Comparison of ENCODE assay signal across 28 cellular contexts in the genomic region with DNA sequence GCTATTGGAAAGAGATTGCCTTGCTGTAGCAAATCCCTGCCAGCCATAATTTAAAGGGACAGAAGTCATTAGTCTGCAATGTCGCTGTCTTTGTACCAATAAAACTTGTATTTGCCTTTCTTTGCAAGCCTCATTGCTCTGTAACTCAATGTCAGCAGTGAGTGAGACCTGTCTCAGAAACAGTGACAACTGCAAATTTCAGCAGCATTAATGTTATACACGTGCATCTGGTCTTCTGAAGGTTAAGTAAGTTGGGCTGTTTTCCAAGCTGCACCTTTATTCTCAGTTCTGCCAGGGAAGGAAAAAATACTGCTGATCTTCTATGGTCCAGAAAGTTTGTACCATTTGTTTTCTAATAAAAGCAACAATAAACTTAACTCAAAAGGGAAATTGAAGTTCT.
"Had no signal": no experiment of that assay in that cellular context is flagged by ENCODE, and none has a peak within 500 bp of the region (broad histone marks: within the 10 kb centered on the region; RNA-seq: fewer than 3 reads in every experiment).

No MANE protein-coding gene starts in this region.

- H3K4me3 Mint-ChIP-seq: stimulated activated effector memory CD8-positive, alpha-beta T cell treated with anti-CD3 and anti-CD28 coated beads, Interleukin-12 subunit alpha, Interleukin-12 subunit beta, amount 100 ng/mL, for 72 hours; stimulated activated memory B cell treated with anti-CD40 and anti-IgM and Interleukin-4, amounts not matched to agents 10 μg/mL and 1 μg/mL and 100 μg/mL, for 72 hours; stimulated activated naive B cell treated with anti-CD40 and anti-IgM and Interleukin-4, amounts not matched to agents 10 μg/mL and 1 μg/mL and 100 μg/mL, for 72 hours; stimulated activated naive CD8-positive, alpha-beta T cell treated with anti-CD3 and anti-CD28 coated beads, Interleukin-15, amount 100 ng/mL, for 72 hours; stimulated activated naive CD8-positive, alpha-beta T cell treated with anti-CD3 and anti-CD28 coated beads, Interleukin-15, Interleukin-2, amounts not matched to agents 100 ng/mL and 50 ng/mL, for 24 hours; type B pancreatic cell had no signal

- H3K36me3 ChIP-seq: stomach, suprapubic skin, thoracic aorta, thyroid gland, tibial artery, tibial nerve, transverse colon, upper lobe of left lung, upper lobe of right lung, uterus, vagina had no signal

- ATAC-seq: stimulated activated effector memory CD8-positive, alpha-beta T cell treated with anti-CD3 and anti-CD28 coated beads, Interleukin-12 subunit alpha, Interleukin-12 subunit beta, amount 100 ng/mL, for 72 hours; stimulated activated memory B cell treated with anti-CD40 and anti-IgM and Interleukin-4, amounts not matched to agents 10 μg/mL and 1 μg/mL and 100 μg/mL, for 72 hours; stimulated activated naive B cell treated with anti-CD40 and anti-IgM and Interleukin-4, amounts not matched to agents 10 μg/mL and 1 μg/mL and 100 μg/mL, for 72 hours; stimulated activated naive CD8-positive, alpha-beta T cell treated with anti-CD3 and anti-CD28 coated beads, Interleukin-15, amount 100 ng/mL, for 72 hours; stimulated activated naive CD8-positive, alpha-beta T cell treated with anti-CD3 and anti-CD28 coated beads, Interleukin-15, Interleukin-2, amounts not matched to agents 100 U/mL and 50 U/mL, for 24 hours; upper lobe of right lung had no signal

- H3K36me3 Mint-ChIP-seq: stimulated activated effector memory CD8-positive, alpha-beta T cell treated with anti-CD3 and anti-CD28 coated beads, Interleukin-12 subunit alpha, Interleukin-12 subunit beta, amount 100 ng/mL, for 72 hours; stimulated activated memory B cell treated with anti-CD40 and anti-IgM and Interleukin-4, amounts not matched to agents 10 μg/mL and 1 μg/mL and 100 μg/mL, for 72 hours; stimulated activated naive B cell treated with anti-CD40 and anti-IgM and Interleukin-4, amounts not matched to agents 10 μg/mL and 1 μg/mL and 100 μg/mL, for 72 hours; type B pancreatic cell had no signal

- H3K9me3 ChIP-seq: suprapubic skin, testis, thoracic aorta, thyroid gland, upper lobe of left lung, upper lobe of right lung, uterus, vagina had no signal

- H3K27me3 ChIP-seq: stomach, suprapubic skin, testis, thyroid gland, tibial artery, tibial nerve, transverse colon, upper lobe of left lung, upper lobe of right lung, uterus, vagina had no signal

- H3K4me1 ChIP-seq: stomach, suprapubic skin, thyroid gland, tibial artery, tibial nerve, transverse colon, upper lobe of left lung, upper lobe of right lung, uterus, vagina had no signal

- H3K27ac Mint-ChIP-seq: stimulated activated effector memory CD8-positive, alpha-beta T cell treated with anti-CD3 and anti-CD28 coated beads, Interleukin-12 subunit alpha, Interleukin-12 subunit beta, amount 100 ng/mL, for 72 hours; stimulated activated memory B cell treated with anti-CD40 and anti-IgM and Interleukin-4, amounts not matched to agents 10 μg/mL and 1 μg/mL and 100 μg/mL, for 72 hours; stimulated activated naive B cell treated with anti-CD40 and anti-IgM and Interleukin-4, amounts not matched to agents 10 μg/mL and 1 μg/mL and 100 μg/mL, for 72 hours; stimulated activated naive CD8-positive, alpha-beta T cell treated with anti-CD3 and anti-CD28 coated beads, Interleukin-15, amount 100 ng/mL, for 72 hours; stimulated activated naive CD8-positive, alpha-beta T cell treated with anti-CD3 and anti-CD28 coated beads, Interleukin-15, Interleukin-2, amounts not matched to agents 100 ng/mL and 50 ng/mL, for 24 hours; type B pancreatic cell had no signal

- H3K27me3 Mint-ChIP-seq: stimulated activated memory B cell treated with anti-CD40 and anti-IgM and Interleukin-4, amounts not matched to agents 10 μg/mL and 1 μg/mL and 100 μg/mL, for 72 hours; stimulated activated naive B cell treated with anti-CD40 and anti-IgM and Interleukin-4, amounts not matched to agents 10 μg/mL and 1 μg/mL and 100 μg/mL, for 72 hours; stimulated activated naive CD8-positive, alpha-beta T cell treated with anti-CD3 and anti-CD28 coated beads, Interleukin-15, amount 100 ng/mL, for 72 hours; stimulated activated naive CD8-positive, alpha-beta T cell treated with anti-CD3 and anti-CD28 coated beads, Interleukin-15, Interleukin-2, amounts not matched to agents 100 ng/mL and 50 ng/mL, for 24 hours; type B pancreatic cell had no signal

- H3K4me1 Mint-ChIP-seq: stimulated activated effector memory CD8-positive, alpha-beta T cell treated with anti-CD3 and anti-CD28 coated beads, Interleukin-12 subunit alpha, Interleukin-12 subunit beta, amount 100 ng/mL, for 72 hours; stimulated activated memory B cell treated with anti-CD40 and anti-IgM and Interleukin-4, amounts not matched to agents 10 μg/mL and 1 μg/mL and 100 μg/mL, for 72 hours; stimulated activated naive B cell treated with anti-CD40 and anti-IgM and Interleukin-4, amounts not matched to agents 10 μg/mL and 1 μg/mL and 100 μg/mL, for 72 hours; stimulated activated naive CD8-positive, alpha-beta T cell treated with anti-CD3 and anti-CD28 coated beads, Interleukin-15, amount 100 ng/mL, for 72 hours had no signal

- DNase-seq: stimulated activated CD4-positive, alpha-beta T cell treated with anti-CD3 and anti-CD28 coated beads, Interleukin-2, amount 100 ng/mL, for 48 hours; stimulated activated CD4-positive, alpha-beta T cell treated with anti-CD3 and anti-CD28 coated beads, Interleukin-4, amount 100 ng/mL, for 1 hour; stimulated activated CD4-positive, alpha-beta T cell treated with anti-CD3 and anti-CD28 coated beads, Interleukin-4, amount 100 ng/mL, for 24 hours; stimulated activated CD4-positive, alpha-beta T cell treated with anti-CD3 and anti-CD28 coated beads, Interleukin-4, amount 100 ng/mL, for 4 hours; stimulated activated CD8-positive, alpha-beta memory T cell treated with anti-CD3 and anti-CD28 coated beads, Interleukin-4, amount 100 ng/mL, for 48 hours; stimulated activated naive B cell treated with anti-CD40 and anti-IgM and Interleukin-4, amounts not matched to agents 10 μg/mL and 1 μg/mL and 100 μg/mL, for 72 hours; stimulated activated naive CD4-positive, alpha-beta T cell; stimulated activated naive CD4-positive, alpha-beta T cell treated with Interleukin-2 at 50 U/mL for 16 hours; stimulated activated naive CD8-positive, alpha-beta T cell treated with anti-CD3 and anti-CD28 coated beads, Interleukin-15, amount 100 ng/mL, for 72 hours; stimulated activated naive CD8-positive, alpha-beta T cell treated with anti-CD3 and anti-CD28 coated beads, Interleukin-15, Interleukin-2, amounts not matched to agents 100 U/mL and 50 U/mL, for 24 hours; stomach; substantia nigra; testis; thyroid gland; tibial artery; transverse colon; trophoblast cell; upper lobe of left lung; upper lobe of right lung; uterus had no signal

- H3K27ac ChIP-seq: stomach, suprapubic skin, testis, thoracic aorta, thyroid gland, tibial artery, tibial nerve, transverse colon, upper lobe of left lung, upper lobe of right lung, uterus, vagina had no signal

- H3K4me3 ChIP-seq: stomach, suprapubic skin, thoracic aorta, thyroid gland, tibial artery, tibial nerve, transverse colon, upper lobe of left lung, upper lobe of right lung, uterus, vagina had no signal
